ENCODE assay signal across 9 cellular contexts in genomic region chr18:76518073-76518472, GRCh38. TPM values are rescaled to one million over a fixed set of nuclear protein-coding genes. Genes with fewer than 3 reads are reported as not detected.
DNase-seq lines count a peak whose midpoint lies in the region; TF ChIP-seq lines count a peak whose summit lies in the region.
"Had no signal": no experiment of that assay in that cellular context is flagged by ENCODE, and none has a peak within 500 bp of the region (broad histone marks: within the 10 kb centered on the region; RNA-seq: fewer than 3 reads in every experiment).

No MANE protein-coding gene starts in this region.

- H3K27me3 ChIP-seq in DOHH2 (ENCODE audit: control insufficient read depth, low read length), result peaks cover 14% of the 10 kb centered on the region
- H3K27me3 ChIP-seq in duodenal mucosa (ENCODE audit: control insufficient read depth in 1 of 2, insufficient read depth in 2 of 2, low read length in 2 of 2), result no peaks in the 10 kb centered on the region
- H3K27me3 ChIP-seq in neural progenitor cell, result no peaks in the 10 kb centered on the region

- DNase-seq in NCI-H1092 treated with DMSO at 0.1 percent for 48 hours (lab: John Stamatoyannopoulos, UW), result peak; percentile 92
- peak; percentile 33 for DNase-seq in neural progenitor cell (ENCODE audit: low spot score)
- DNase-seq in hippocampal formation (lab: John Stamatoyannopoulos, UW), result no peak
- DNase-seq in GDM1 (lab: John Stamatoyannopoulos, UW), result no peak
- DNase-seq in retina, result no peak
- no peak for DNase-seq in inferior parietal cortex (ENCODE audit: extremely low spot score)
- DNase-seq: T-helper 1 cell had no signal

- no peaks in the 10 kb centered on the region for H3K9me2 ChIP-seq in DOHH2 (replicated peaks; ENCODE audit: control insufficient read depth, low read length)

- peak overlapping the region; percentile 99 for H3K27ac Mint-ChIP-seq in neural progenitor cell

- H3K27ac ChIP-seq in DOHH2 (ENCODE audit: low read depth, low read length) (no peak overlapping the region), duodenal mucosa (ENCODE audit: low read depth, low read length) (no peak overlapping the region), neural progenitor cell (peak overlapping the region; percentile 65)

- 0 out of 2 replicates have a peak, but pooled peaks cover 2% of the 10 kb centered on the region for H3F3A ChIP-seq in DOHH2 (ENCODE audit: control insufficient read depth, insufficient read depth)
- peaks cover 24% of the 10 kb centered on the region for H3F3A ChIP-seq in neural progenitor cell (ENCODE audit: low read depth)

- H2AFZ ChIP-seq in neural progenitor cell (replicated peaks), result peak overlapping the region; percentile 89

- no peaks in the 10 kb centered on the region for H3K9me3 Mint-ChIP-seq in neural progenitor cell

- H3K4me3 ChIP-seq in DOHH2 (ENCODE audit: low read length) (peak overlapping the region; percentile 53), duodenal mucosa (ENCODE audit: low read depth in 1 of 2, low read length in 2 of 2) (peak overlapping the region; percentile 48), neural progenitor cell (peak overlapping the region; percentile 39)

- TF ChIP-seq CTCF in DOHH2 (IDR thresholded peaks at IDR 0.05; ENCODE audit: low read depth, low read length, poor library complexity, severe bottlenecking) (no peak), neural progenitor cell (IDR thresholded peaks at IDR 0.05) (no peak)

- H3K4me2 ChIP-seq in DOHH2 (ENCODE audit: low read length), result peak overlapping the region; percentile 59
- H3K4me2 ChIP-seq in neural progenitor cell, result peak overlapping the region; percentile 81

- H3K4me1 ChIP-seq in DOHH2 (ENCODE audit: control insufficient read depth, low read length) (peaks cover 17% of the 10 kb centered on the region), duodenal mucosa (ENCODE audit: control insufficient read depth in 1 of 2, insufficient read depth in 2 of 2, low read length in 2 of 2) (peaks cover 0 to 4% of the 10 kb centered on the region in 2 donors), neural progenitor cell (peaks cover 47% of the 10 kb centered on the region)

- H3K4me1 Mint-ChIP-seq in neural progenitor cell, result peaks cover 53% of the 10 kb centered on the region

- H3K9me3 ChIP-seq in DOHH2 (ENCODE audit: control insufficient read depth, insufficient read depth, low read length) (no peaks in the 10 kb centered on the region), duodenal mucosa (ENCODE audit: control insufficient read depth in 1 of 2, low read length in 2 of 2) (no peaks in the 10 kb centered on the region), neural progenitor cell (ENCODE audit: low read depth) (no peaks in the 10 kb centered on the region)

- H3K36me3 ChIP-seq in DOHH2 (ENCODE audit: control insufficient read depth, low read length), result no peaks in the 10 kb centered on the region
- no peaks in the 10 kb centered on the region for H3K36me3 ChIP-seq in duodenal mucosa (ENCODE audit: control insufficient read depth in 1 of 2, insufficient read depth in 2 of 2, low read length in 2 of 2)
- no peaks in the 10 kb centered on the region for H3K36me3 ChIP-seq in neural progenitor cell

- H3K9ac ChIP-seq in duodenal mucosa (ENCODE audit: low read depth in 1 of 2, low read length in 2 of 2), result peak overlapping the region in 1 of 2 donors; percentile 1
- no peak overlapping the region for H3K9ac ChIP-seq in neural progenitor cell

- H3K4me3 Mint-ChIP-seq in neural progenitor cell, result peak overlapping the region; percentile 84

- H3K27me3 Mint-ChIP-seq in neural progenitor cell (ENCODE audit: insufficient read depth, low read depth), result peaks cover 3% of the 10 kb centered on the region

- H3K79me2 ChIP-seq in DOHH2 (ENCODE audit: control insufficient read depth, low read length) (no peaks in the 10 kb centered on the region), neural progenitor cell (ENCODE audit: low read depth) (no peaks in the 10 kb centered on the region)

- H4K20me1 ChIP-seq in DOHH2 (ENCODE audit: control insufficient read depth, insufficient read depth, low read depth, low read length) (no peaks in the 10 kb centered on the region), neural progenitor cell (ENCODE audit: low read depth) (no peaks in the 10 kb centered on the region)

- H3K36me3 Mint-ChIP-seq in neural progenitor cell, result no peaks in the 10 kb centered on the region

RNA-seq across cellular contexts. Expression of gene ZNF516, which starts 23.0 kb away (rescaled TPM):
- 45.5 and 83.3 TPM in 2 replicates for total RNA-seq in neural progenitor cell (ENCODE audit: low replicate concordance)

Comparison
In these comparisons a context has a peak if more than half of its experiments do, and no peak if none do; other contexts are left out.
1. DNase-seq: peak in NCI-H1092 treated with DMSO at 0.1 percent for 48 hours (single experiment) and neural progenitor cell (single experiment); none in hippocampal formation (0 of 2), GDM1 (single experiment), retina (single experiment) and inferior parietal cortex (single experiment).
2. Peak in every context shown above with its lines, with median percentiles within 50 percentile points of each other: H3K4me3 ChIP-seq.